In the genomic region with DNA sequence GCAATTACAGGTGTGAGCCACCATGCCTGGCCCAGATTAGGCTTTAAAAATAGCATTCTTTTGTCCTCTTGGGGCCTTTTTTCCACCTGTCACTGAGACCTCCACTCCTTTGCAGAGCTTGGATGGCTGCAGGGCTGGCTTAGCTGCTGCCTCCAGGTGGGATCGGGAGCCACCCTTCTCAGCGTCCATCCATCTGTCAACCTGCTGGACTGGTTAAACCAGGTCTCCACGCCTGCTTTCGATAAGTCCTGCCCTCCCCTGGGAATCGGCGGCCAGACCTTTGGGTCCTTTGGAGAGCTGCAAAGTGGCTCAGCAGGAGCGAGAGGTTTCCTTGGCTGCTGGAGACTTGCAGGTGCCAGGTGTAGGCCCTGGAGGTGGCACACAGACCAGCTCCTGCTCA, we compare ENCODE assay signal across 10 cellular contexts. TPM values are rescaled to one million over a fixed set of nuclear protein-coding genes. Genes with fewer than 3 reads are reported as not detected.
DNase-seq lines count a peak whose midpoint lies in the region; ATAC-seq and TF ChIP-seq lines count a peak whose summit lies in the region.
"Had no signal": no experiment of that assay in that cellular context is flagged by ENCODE, and none has a peak within 500 bp of the region (broad histone marks: within the 10 kb centered on the region; RNA-seq: fewer than 3 reads in every experiment).

No MANE protein-coding gene starts in this region.

- H3K79me2 ChIP-seq in mesendoderm (ENCODE audit: control insufficient read depth, insufficient read depth, low read length) (no peaks in the 10 kb centered on the region), OCI-LY7 (ENCODE audit: insufficient read depth, low read depth, low read length) (no peaks in the 10 kb centered on the region)

- no peak overlapping the region for H4K8ac ChIP-seq in mesendoderm (ENCODE audit: low read depth, low read length)

- no peak overlapping the region for H3K4me3 ChIP-seq in mesendoderm (ENCODE audit: low read length)
- no peak overlapping the region for H3K4me3 ChIP-seq in OCI-LY7 (ENCODE audit: low read depth, low read length, poor library complexity, severe bottlenecking)

- no CpG with 5 or more reads among the region's 7 CpGs for WGBS in mesendoderm (ENCODE audit: extremely low coverage, insufficient coverage, low lambda C conversion rate)

- H3K27me3 ChIP-seq in mesendoderm (ENCODE audit: insufficient read depth, low read length, poor library complexity), result no peaks in the 10 kb centered on the region

- BruUV-seq in OCI-LY7 (replicated peaks; lab: Mats Ljungman, UMichigan), result no TSS peak

- H3K36me3 Mint-ChIP-seq in CD14-positive monocyte (peaks cover 3 to 17% of the 10 kb centered on the region in 2 donors), WTC11 (no peaks in the 10 kb centered on the region), osteocyte (ENCODE audit: unreplicated experiment) (no peaks in the 10 kb centered on the region)

- H3K23ac ChIP-seq in mesendoderm (ENCODE audit: low read length), result no peak overlapping the region

- no peaks in the 10 kb centered on the region for H4K20me1 ChIP-seq in OCI-LY7 (ENCODE audit: insufficient read depth, low read length)

- no peak for DNase-seq in CD14-positive monocyte (ENCODE audit: low spot score)
- DNase-seq in LoVo (ENCODE audit: low spot score), result peak; percentile 85
- peak; percentile 49 for DNase-seq in WTC11 (ENCODE audit: low spot score)
- DNase-seq in mesendoderm, result peak; percentile 78
- DNase-seq in osteocyte (ENCODE audit: extremely low spot score, unreplicated experiment), result no peak
- no peak for DNase-seq in effector CD4-positive, alpha-beta T cell
- no peak for DNase-seq in OCI-LY7 (ENCODE audit: low spot score)
- DNase-seq: activated T-cell treated with anti-CD3 and anti-CD28 coated beads, Interleukin-2, amount 50 U/mL, for 72 hours had no signal

- H3K9me3 ChIP-seq in OCI-LY7 (ENCODE audit: low read length), result no peaks in the 10 kb centered on the region

- CTCF ChIA-PET in WTC11 (lab: Charles Lee) (interaction anchor here (0.6 to 3.7 kb wide), 3 partner anchors 28 to 39 kb away, joined by 3 to 23 read pairs (median 3); no protein-coding TSS in a partner anchor), OCI-LY7 (lab: Charles Lee; ENCODE audit: unreplicated experiment) (no interaction called here)

- no peak overlapping the region for H3K4ac ChIP-seq in mesendoderm (ENCODE audit: low read depth, low read length)

- no peaks in the 10 kb centered on the region for H3K36me3 ChIP-seq in mesendoderm (ENCODE audit: control insufficient read depth, insufficient read depth, low read length)
- no peaks in the 10 kb centered on the region for H3K36me3 ChIP-seq in OCI-LY7 (ENCODE audit: insufficient read depth, low read length)

- H3K9ac ChIP-seq in mesendoderm (ENCODE audit: low read length), result no peak overlapping the region

- H3K27ac ChIP-seq in mesendoderm (ENCODE audit: low read depth, low read length) (no peak overlapping the region), OCI-LY7 (ENCODE audit: low read depth, low read length, poor library complexity, severe bottlenecking) (no peak overlapping the region)

- H2AK5ac ChIP-seq in mesendoderm (ENCODE audit: low read length), result no peak overlapping the region

- no peak for TF ChIP-seq CTCF in CD14-positive monocyte (IDR thresholded peaks at IDR 0.05)
- TF ChIP-seq CTCF in WTC11 (IDR thresholded peaks at IDR 0.05), result no peak
- TF ChIP-seq CTCF in osteocyte (IDR thresholded peaks at IDR 0.05), result no peak
- TF ChIP-seq CTCF in OCI-LY7 (conservative IDR thresholded peaks at IDR 0.05; ENCODE audit: low read length), result no peak

- H3K27ac Mint-ChIP-seq in CD14-positive monocyte, result peak overlapping the region in 6 of 7 donors; percentile 21 to 80 (median 46)
- H3K27ac Mint-ChIP-seq in WTC11, result no peak overlapping the region
- no peak overlapping the region for H3K27ac Mint-ChIP-seq in osteocyte (ENCODE audit: unreplicated experiment)
- H3K27ac Mint-ChIP-seq: activated T-cell treated with anti-CD3 and anti-CD28 coated beads, Interleukin-2, amount 50 U/mL, for 72 hours; stimulated activated effector memory CD8-positive, alpha-beta T cell treated with anti-CD3 and anti-CD28 coated beads, Interleukin-12 subunit alpha, Interleukin-12 subunit beta, amount 100 ng/mL, for 72 hours had no signal

- H3K4me2 ChIP-seq in mesendoderm (ENCODE audit: low read length) (no peak overlapping the region), OCI-LY7 (ENCODE audit: low read length) (no peak overlapping the region)

- POLR2A ChIA-PET in WTC11 (lab: Charles Lee), result no interaction called here
- POLR2A ChIA-PET in OCI-LY7 (lab: Charles Lee), result no interaction called here

- no peaks in the 10 kb centered on the region for H3K9me2 ChIP-seq in OCI-LY7 (ENCODE audit: insufficient read depth, low read length)

- H3K9me3 Mint-ChIP-seq in CD14-positive monocyte, result peaks cover 0 to under 1% (median 0%) of the 10 kb centered on the region in 7 donors
- H3K9me3 Mint-ChIP-seq in WTC11, result no peaks in the 10 kb centered on the region
- no peaks in the 10 kb centered on the region for H3K9me3 Mint-ChIP-seq in osteocyte (ENCODE audit: unreplicated experiment)
- H3K9me3 Mint-ChIP-seq: activated T-cell treated with anti-CD3 and anti-CD28 coated beads, Interleukin-2, amount 50 U/mL, for 72 hours; stimulated activated effector memory CD8-positive, alpha-beta T cell treated with anti-CD3 and anti-CD28 coated beads, Interleukin-12 subunit alpha, Interleukin-12 subunit beta, amount 100 ng/mL, for 72 hours had no signal

- no peak overlapping the region for H3K4me3 Mint-ChIP-seq in CD14-positive monocyte
- no peak overlapping the region for H3K4me3 Mint-ChIP-seq in WTC11
- no peak overlapping the region for H3K4me3 Mint-ChIP-seq in osteocyte (ENCODE audit: unreplicated experiment)
- H3K4me3 Mint-ChIP-seq: activated T-cell treated with anti-CD3 and anti-CD28 coated beads, Interleukin-2, amount 50 U/mL, for 72 hours; stimulated activated effector memory CD8-positive, alpha-beta T cell treated with anti-CD3 and anti-CD28 coated beads, Interleukin-12 subunit alpha, Interleukin-12 subunit beta, amount 100 ng/mL, for 72 hours had no signal

- H2AFZ ChIP-seq in OCI-LY7 (ENCODE audit: low read length), result no peak overlapping the region

- H4K5ac ChIP-seq in mesendoderm (ENCODE audit: low read length), result no peak overlapping the region

- no peak overlapping the region for H3K56ac ChIP-seq in mesendoderm (ENCODE audit: low read length)

- H3K18ac ChIP-seq in mesendoderm (ENCODE audit: low read length), result no peak overlapping the region

- peaks cover 0 to 2% (median 0%) of the 10 kb centered on the region in 3 donors for H3K27me3 Mint-ChIP-seq in CD14-positive monocyte (ENCODE audit: low read depth in 3 of 3)
- H3K27me3 Mint-ChIP-seq in WTC11 (ENCODE audit: low read depth), result no peaks in the 10 kb centered on the region
- H3K27me3 Mint-ChIP-seq in osteocyte (ENCODE audit: unreplicated experiment), result no peaks in the 10 kb centered on the region

- intact Hi-C loops in CD14-positive monocyte (cut with micrococcal nuclease) (loop anchor here in 1 of 2 donors (10.0 kb wide), 1 partner anchor 138 kb away; the partner anchor contains the start of gene CERK), OCI-LY7 (cut with micrococcal nuclease; ENCODE audit: unreplicated experiment) (no loop called here)

- H2BK120ac ChIP-seq in mesendoderm (ENCODE audit: low read depth, low read length), result no peak overlapping the region

- H2BK15ac ChIP-seq in mesendoderm (replicated peaks; ENCODE audit: low read depth), result no peak overlapping the region

- H3K4me1 Mint-ChIP-seq in CD14-positive monocyte (peaks cover 65% of the 10 kb centered on the region), WTC11 (peaks cover 9% of the 10 kb centered on the region), osteocyte (ENCODE audit: unreplicated experiment) (peaks cover 14% of the 10 kb centered on the region)

- no peak overlapping the region for H2BK5ac ChIP-seq in mesendoderm (ENCODE audit: low read length)

- H3K4me1 ChIP-seq in mesendoderm (ENCODE audit: control insufficient read depth, low read depth, low read length) (no peaks in the 10 kb centered on the region), OCI-LY7 (ENCODE audit: insufficient read depth, low read length, poor library complexity, severe bottlenecking) (peaks cover 32% of the 10 kb centered on the region)

- ATAC-seq in WTC11 (peak; percentile 78), HG03039 (IDR thresholded peaks at IDR 0.05; ENCODE audit: unreplicated experiment) (no peak)
- ATAC-seq: activated T-cell treated with anti-CD3 and anti-CD28 coated beads, Interleukin-2, amount 50 U/mL, for 72 hours; stimulated activated effector memory CD8-positive, alpha-beta T cell treated with anti-CD3 and anti-CD28 coated beads, Interleukin-12 subunit alpha, Interleukin-12 subunit beta, amount 100 ng/mL, for 72 hours had no signal

- peaks cover 1% of the 10 kb centered on the region for H3K79me1 ChIP-seq in mesendoderm (ENCODE audit: low read length)

TF ChIP-seq in WTC11, 78 proteins besides CTCF, POLR2A, EP300 and RAD21 (continues in another document):
- TF ChIP-seq PREB (CRISPR knock-in tag; IDR thresholded peaks at IDR 0.05; ENCODE audit: borderline replicate concordance) (no peak), RORB (CRISPR knock-in tag; IDR thresholded peaks at IDR 0.05) (no peak), HMGA2 (CRISPR knock-in tag; IDR thresholded peaks at IDR 0.05) (no peak)
- TF ChIP-seq, protein P1, sequence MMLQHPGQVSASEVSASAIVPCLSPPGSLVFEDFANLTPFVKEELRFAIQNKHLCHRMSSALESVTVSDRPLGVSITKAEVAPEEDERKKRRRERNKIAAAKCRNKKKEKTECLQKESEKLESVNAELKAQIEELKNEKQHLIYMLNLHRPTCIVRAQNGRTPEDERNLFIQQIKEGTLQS (CRISPR knock-in tag; conservative IDR thresholded peaks at IDR 0.05), result no peak

RNA-seq across cellular contexts. Expression of gene GRAMD4, which starts 23.4 kb away (rescaled TPM):
- polyA plus RNA-seq in CD14-positive monocyte, result 10 to 100 TPM in 1 of 2 donors, 1 to 10 TPM in 1; 9.5 to 12.6 TPM
- total RNA-seq in WTC11 (2021) (32.8 to 41.0 TPM (median 33.1 TPM) in 3 replicates), osteocyte (37.4 and 44.5 TPM in 2 replicates), OCI-LY7 (2022) (32.8 and 46.9 TPM in 2 replicates)
- polyA plus RNA-seq in mesendoderm (2013, experiment 1 of 2), result 5.7 TPM
- 6.5 TPM for polyA plus RNA-seq in mesendoderm (2013, experiment 2 of 2)
- total RNA-seq in OCI-LY7 (2014; rRNA removed; shearing (Covaris generic)), result 40.7 and 52.4 TPM in 2 replicates

RNA-seq across cellular contexts. Expression of gene CELSR1, which starts 59.4 kb away (rescaled TPM):
- not detected for polyA plus RNA-seq in CD14-positive monocyte
- 16.8 to 20.8 TPM (median 19.9 TPM) in 3 replicates for total RNA-seq in WTC11 (2021)
- polyA plus RNA-seq in mesendoderm (2013, experiment 1 of 2), result 4.0 TPM
- 4.0 TPM for polyA plus RNA-seq in mesendoderm (2013, experiment 2 of 2)
- 15.9 and 16.0 TPM in 2 replicates for total RNA-seq in osteocyte
- total RNA-seq in OCI-LY7 (2014; rRNA removed; shearing (Covaris generic)), result 3.9 and 5.2 TPM in 2 replicates
- 3.7 and 4.9 TPM in 2 replicates for total RNA-seq in OCI-LY7 (2022)

Comparison
In these comparisons a context has a peak if more than half of its experiments do, and no peak if none do; other contexts are left out.
1. DNase-seq: peak in LoVo (single experiment), WTC11 (single experiment) and mesendoderm (single experiment); none in CD14-positive monocyte (single experiment), osteocyte (single experiment), effector CD4-positive, alpha-beta T cell (single experiment) and OCI-LY7 (single experiment).
2. H3K27ac Mint-ChIP-seq: peak in CD14-positive monocyte (6 of 7); none in WTC11 (single experiment) and osteocyte (single experiment).